In genomic region chr2:85174943-85175342, GRCh38 we compare ENCODE assay signal across 16 cellular contexts. TPM values are rescaled to one million over a fixed set of nuclear protein-coding genes. Genes with fewer than 3 reads are reported as not detected.
A peak's percentile ranks its signal among the peaks of the same experiment; 100 is the strongest.
DNase-seq lines count a peak whose midpoint lies in the region; ATAC-seq and TF ChIP-seq lines count a peak whose summit lies in the region.
"Had no signal": no experiment of that assay in that cellular context is flagged by ENCODE, and none has a peak within 500 bp of the region (broad histone marks: within the 10 kb centered on the region; RNA-seq: fewer than 3 reads in every experiment).

No MANE protein-coding gene starts in this region.

- 88 to 92% (median 90%) methylated on average over 6 of the region's 6 CpGs for WGBS in heart left ventricle, 4 donors

- peaks cover 2% of the 10 kb centered on the region for H3K27me3 Mint-ChIP-seq in brain
- H3K27me3 Mint-ChIP-seq in mesothelial cell of epicardium (ENCODE audit: low read depth) = no peaks in the 10 kb centered on the region
- H3K27me3 Mint-ChIP-seq: activated CD8-positive, alpha-beta T cell treated with anti-CD3 and anti-CD28 coated beads for 36 hours had no signal

- H3K27ac ChIP-seq in heart left ventricle = peak overlapping the region in 9 of 12 donors; percentile 27 to 71 (median 54)
- H3K27ac ChIP-seq in upper lobe of right lung = no peak overlapping the region
- H3K27ac ChIP-seq: epithelial cell of prostate had no signal

- H3K4me3 ChIP-seq in heart left ventricle = no peak overlapping the region
- no peak overlapping the region for H3K4me3 ChIP-seq in upper lobe of right lung
- H3K4me3 ChIP-seq: adrenal gland, mucosa of descending colon had no signal

- H3K4me3 Mint-ChIP-seq in brain (no peak overlapping the region), mesothelial cell of epicardium (no peak overlapping the region)
- H3K4me3 Mint-ChIP-seq: activated CD8-positive, alpha-beta T cell treated with anti-CD3 and anti-CD28 coated beads for 36 hours; HFFc6 had no signal

- H3K9me3 ChIP-seq in heart left ventricle = peaks cover 0 to 7% (median 0%) of the 10 kb centered on the region in 12 donors
- no peaks in the 10 kb centered on the region for H3K9me3 ChIP-seq in upper lobe of right lung
- H3K9me3 ChIP-seq: adrenal gland, mucosa of descending colon had no signal

- peaks cover 0 to 2% (median 0%) of the 10 kb centered on the region in 5 experiments for H3K9me3 Mint-ChIP-seq in brain
- no peaks in the 10 kb centered on the region for H3K9me3 Mint-ChIP-seq in mesothelial cell of epicardium
- H3K9me3 Mint-ChIP-seq: activated CD8-positive, alpha-beta T cell treated with anti-CD3 and anti-CD28 coated beads for 36 hours; HFFc6 had no signal

- no peak for DNase-seq in heart left ventricle
- no peak for DNase-seq in Right ventricle myocardium inferior (ENCODE audit: missing footprints)
- no peak for DNase-seq in mesothelial cell of epicardium (ENCODE audit: low spot score in 2 of 2, unreplicated experiment in 2 of 2)
- peak; percentile 33 for DNase-seq in upper lobe of right lung
- DNase-seq in effector CD4-positive, alpha-beta T cell = no peak
- DNase-seq in NCI-H2227 (lab: John Stamatoyannopoulos, UW; ENCODE audit: unreplicated experiment) = no peak
- DNase-seq: activated CD8-positive, alpha-beta T cell treated with anti-CD3 and anti-CD28 coated beads for 36 hours; adrenal gland; COR-L47; GDM1; NCI-H446 had no signal

- no peak for TF ChIP-seq CTCF in heart left ventricle (IDR thresholded peaks at IDR 0.05)
- no peak for TF ChIP-seq CTCF in brain (conservative IDR thresholded peaks at IDR 0.05)
- TF ChIP-seq CTCF in mesothelial cell of epicardium (IDR thresholded peaks at IDR 0.05; ENCODE audit: unreplicated experiment) = no peak
- no peak for TF ChIP-seq CTCF in upper lobe of right lung (IDR thresholded peaks at IDR 0.05)

- H3K27me3 ChIP-seq in heart left ventricle (no peaks in the 10 kb centered on the region), upper lobe of right lung (no peaks in the 10 kb centered on the region)
- H3K27me3 ChIP-seq: adrenal gland had no signal

- peaks cover 12 to 50% (median 42%) of the 10 kb centered on the region in 12 donors for H3K4me1 ChIP-seq in heart left ventricle
- H3K4me1 ChIP-seq in upper lobe of right lung = peaks cover 36% of the 10 kb centered on the region

- peak overlapping the region in 4 of 5 experiments; percentile 18 to 84 (median 73) for H3K27ac Mint-ChIP-seq in brain
- peak overlapping the region; percentile 39 for H3K27ac Mint-ChIP-seq in mesothelial cell of epicardium
- H3K27ac Mint-ChIP-seq: activated CD8-positive, alpha-beta T cell treated with anti-CD3 and anti-CD28 coated beads for 36 hours had no signal

- no peak for TF ChIP-seq POLR2A in heart left ventricle (IDR thresholded peaks at IDR 0.05)

- ATAC-seq in heart left ventricle = peak in 1 of 4 donors; percentile 28
- no peak for ATAC-seq in Right ventricle myocardium inferior
- ATAC-seq in upper lobe of right lung = no peak
- no peak for ATAC-seq in HG02610 (IDR thresholded peaks at IDR 0.05; ENCODE audit: unreplicated experiment)
- ATAC-seq: activated CD8-positive, alpha-beta T cell treated with anti-CD3 and anti-CD28 coated beads for 36 hours; mucosa of descending colon had no signal

- H3K36me3 ChIP-seq in heart left ventricle (no peaks in the 10 kb centered on the region), upper lobe of right lung (no peaks in the 10 kb centered on the region)
- H3K36me3 ChIP-seq: adrenal gland had no signal

- intact Hi-C loops in heart left ventricle (cut with DNase I) (loop anchor here in 1 of 10 donors (5.0 kb wide), 1 partner anchor 38 kb away; no protein-coding TSS in a partner anchor), Right ventricle myocardium inferior (cut with DNase I) (loop anchor here (5.0 kb wide), 1 partner anchor 43 kb away; the partner anchor contains the start of gene TCF7L1), upper lobe of right lung (cut with DNase I) (no loop called here)

- H3K36me3 Mint-ChIP-seq in brain = peaks cover 8% of the 10 kb centered on the region
- H3K36me3 Mint-ChIP-seq in mesothelial cell of epicardium = peaks cover 3% of the 10 kb centered on the region

- H3K4me1 Mint-ChIP-seq in brain = peaks cover 63% of the 10 kb centered on the region
- H3K4me1 Mint-ChIP-seq in mesothelial cell of epicardium = peaks cover 35% of the 10 kb centered on the region

RNA-seq across cellular contexts. Expression of gene TCF7L1, which starts 41.8 kb away (rescaled TPM):
- total RNA-seq in heart left ventricle (1 to 10 TPM; 1.9 to 9.8 (median 6.4) TPM), Right ventricle myocardium inferior (9.3 TPM), mesothelial cell of epicardium (44.4 to 48.3 TPM (median 45.7 TPM) in 3 replicates), upper lobe of right lung (21.1 TPM)
- polyA plus RNA-seq in heart left ventricle (1 to 10 TPM; 3.9 to 6.1 TPM), brain (ENCODE audit: insufficient read depth, low read depth, low replicate concordance) (15.3 TPM)
- total RNA-seq: activated CD8-positive, alpha-beta T cell treated with anti-CD3 and anti-CD28 coated beads for 36 hours had no signal
